Comparison of ENCODE assay signal across 15 cellular contexts in the genomic region with DNA sequence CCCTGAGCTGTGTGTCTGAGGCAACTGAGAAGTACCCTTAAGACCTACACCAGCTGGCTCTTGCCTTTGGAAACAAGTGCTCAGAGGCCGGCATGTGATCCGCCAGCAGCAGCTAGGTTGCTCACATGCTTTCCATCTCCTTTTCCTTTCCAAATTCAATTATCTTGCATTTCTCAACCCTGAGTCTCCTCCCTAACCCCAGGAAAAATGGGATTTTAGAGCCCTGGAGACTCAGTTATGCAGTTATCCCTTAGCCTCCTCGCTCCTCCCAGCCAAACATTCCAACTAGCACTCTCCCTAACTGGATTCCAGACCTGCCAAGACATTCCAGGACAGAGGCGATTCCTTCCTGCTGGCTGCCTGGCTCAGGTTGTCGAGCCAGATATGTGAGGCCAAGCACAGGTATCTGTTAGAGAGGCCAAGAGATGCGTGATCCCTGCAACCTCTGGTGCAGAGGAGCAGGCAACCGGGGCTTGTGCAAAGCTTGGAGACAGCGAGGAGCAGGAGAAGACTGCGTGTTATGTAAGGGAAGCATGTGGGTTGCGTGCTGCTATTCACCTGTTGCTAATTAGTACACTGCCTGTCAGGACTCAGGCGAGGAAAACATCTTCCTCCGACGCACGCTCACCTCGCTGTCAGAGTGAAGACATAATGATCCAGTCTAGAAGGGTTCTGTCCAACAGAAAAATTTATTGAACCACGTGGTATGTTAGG.
DNase-seq lines count a peak whose midpoint lies in the region; ATAC-seq, FAIRE-seq and TF ChIP-seq lines count a peak whose summit lies in the region.
"Had no signal": no experiment of that assay in that cellular context is flagged by ENCODE, and none has a peak within 500 bp of the region (broad histone marks: within the 10 kb centered on the region; RNA-seq: fewer than 3 reads in every experiment).

No MANE protein-coding gene starts in this region.

- H3K4me3 Mint-ChIP-seq in osteocyte (ENCODE audit: unreplicated experiment), result no peak overlapping the region
- H3K4me3 Mint-ChIP-seq: stimulated activated naive CD8-positive, alpha-beta T cell treated with anti-CD3 and anti-CD28 coated beads, Interleukin-15, amount 100 ng/mL, for 72 hours had no signal

- H3K9me3 ChIP-seq in HepG2 (ENCODE audit: low read length) (peaks cover 13% of the 10 kb centered on the region), right lobe of liver (no peaks in the 10 kb centered on the region), pancreas (no peaks in the 10 kb centered on the region)

- no peak for DNase-seq in HepG2 (ENCODE audit: low spot score)
- DNase-seq in right lobe of liver, result no peak
- no peak for DNase-seq in left cardiac atrium
- no peak for DNase-seq in pancreas
- no peak for DNase-seq in EL
- DNase-seq in NCI-H510A treated with DMSO at 0.1 percent for 48 hours (lab: John Stamatoyannopoulos, UW), result no peak
- DNase-seq in osteocyte (ENCODE audit: extremely low spot score, unreplicated experiment), result no peak
- DNase-seq: activated T-cell treated with anti-CD3 and anti-CD28 coated beads, Interleukin-2, amount 50 U/mL, for 48 hours; DND-41; MV-4-11; NCI-H510A; occipital lobe; stimulated activated naive CD8-positive, alpha-beta T cell treated with anti-CD3 and anti-CD28 coated beads, Interleukin-15, amount 100 ng/mL, for 72 hours had no signal

- H3K9me3 Mint-ChIP-seq in osteocyte (ENCODE audit: unreplicated experiment), result peaks cover 12% of the 10 kb centered on the region

- peaks cover 19% of the 10 kb centered on the region for H3K4me1 Mint-ChIP-seq in osteocyte (ENCODE audit: unreplicated experiment)

- TF ChIP-seq RAD21 in HepG2 (CRISPR knock-in tag; IDR thresholded peaks at IDR 0.05), result no peak

- no peak overlapping the region for H3K27ac ChIP-seq in HepG2 (ENCODE audit: extremely low read length, insufficient read depth, low read length)
- no peak overlapping the region for H3K27ac ChIP-seq in right lobe of liver
- H3K27ac ChIP-seq in pancreas, result no peak overlapping the region

- TF ChIP-seq CTCF in HepG2 (CRISPR knock-in tag; IDR thresholded peaks at IDR 0.05), result no peak
- no peak for TF ChIP-seq CTCF in right lobe of liver (IDR thresholded peaks at IDR 0.05)
- TF ChIP-seq CTCF in pancreas (IDR thresholded peaks at IDR 0.05), result no peak
- TF ChIP-seq CTCF in osteocyte (IDR thresholded peaks at IDR 0.05), result no peak

- FAIRE-seq in HepG2 (lab: Jason Lieb, UNC) (no peak), pancreas (lab: Jason Lieb, UNC) (no peak)
- FAIRE-seq: GM18507 had no signal

- H3K36me3 Mint-ChIP-seq in osteocyte (ENCODE audit: unreplicated experiment), result no peaks in the 10 kb centered on the region

- no peak overlapping the region for H3K4me2 ChIP-seq in HepG2 (ENCODE audit: low read depth, low read length)

- CTCF ChIA-PET in HepG2 (lab: Yijun Ruan, JAX; ENCODE audit: low intra/inter-chr PET ratio, low total read pairs), result no interaction called here

- 87% methylated on average over 16 of the region's 16 CpGs for WGBS in HepG2 (ENCODE audit: low lambda C conversion rate)
- 66% methylated on average over 9 of the region's 16 CpGs for WGBS in right lobe of liver (ENCODE audit: insufficient coverage, low coverage, low lambda C conversion rate, missing lambda C conversion rate)
- WGBS in pancreas, 2 donors, result 71 to 73% methylated on average over 16 of the region's 16 CpGs

- in situ Hi-C loops in HepG2 (cut with HindIII; ENCODE audit: extremely low pct_ligation_motif_present, low pct_unique_long_range_greater_than_20kb), result no loop called here

- no peaks in the 10 kb centered on the region for H4K20me1 ChIP-seq in HepG2 (ENCODE audit: insufficient read depth, low read length)

- peaks cover 5% of the 10 kb centered on the region for H3K27me3 Mint-ChIP-seq in osteocyte (ENCODE audit: unreplicated experiment)
- H3K27me3 Mint-ChIP-seq: stimulated activated naive CD8-positive, alpha-beta T cell treated with anti-CD3 and anti-CD28 coated beads, Interleukin-15, amount 100 ng/mL, for 72 hours had no signal

- no peaks in the 10 kb centered on the region for H3K27me3 ChIP-seq in HepG2 (ENCODE audit: control insufficient read depth in 1 of 2, insufficient read depth in 2 of 2, low read length in 2 of 2)
- no peaks in the 10 kb centered on the region for H3K27me3 ChIP-seq in right lobe of liver
- no peaks in the 10 kb centered on the region for H3K27me3 ChIP-seq in pancreas

- BruUV-seq in HepG2 (replicated peaks; lab: Mats Ljungman, UMichigan), result no TSS peak

- H3K36me3 ChIP-seq in HepG2 (replicated peaks in 1 of 2; ENCODE audit: control insufficient read depth in 1 of 2, insufficient read depth in 2 of 2, low read length in 2 of 2) (no peaks in the 10 kb centered on the region), right lobe of liver (no peaks in the 10 kb centered on the region), pancreas (no peaks in the 10 kb centered on the region)

- no peaks in the 10 kb centered on the region for H3K79me2 ChIP-seq in HepG2 (ENCODE audit: insufficient read depth, low read length)

- ATAC-seq in HepG2 (no peak), right lobe of liver (no peak), left cardiac atrium (peak; percentile 49 to 75), pancreas (peak in 3 of 4 donors; percentile 22 to 28 (median 23)), HG03442 (IDR thresholded peaks at IDR 0.05; ENCODE audit: unreplicated experiment) (no peak)
- ATAC-seq: stimulated activated naive CD8-positive, alpha-beta T cell treated with anti-CD3 and anti-CD28 coated beads, Interleukin-15, amount 100 ng/mL, for 72 hours had no signal

- POLR2A ChIA-PET in HepG2 (lab: Yijun Ruan, JAX), result no interaction called here

- H2AFZ ChIP-seq in HepG2 (ENCODE audit: low read length), result no peak overlapping the region

- H3K4me1 ChIP-seq in HepG2 (ENCODE audit: insufficient read depth, low read length), result peaks cover 53% of the 10 kb centered on the region
- peaks cover 0 to 25% (median 11%) of the 10 kb centered on the region in 4 donors for H3K4me1 ChIP-seq in right lobe of liver
- H3K4me1 ChIP-seq in pancreas, result no peaks in the 10 kb centered on the region

- H3K9ac ChIP-seq in HepG2 (ENCODE audit: insufficient read depth, low read depth, low read length), result no peak overlapping the region

- TF ChIP-seq POLR2A in HepG2 (IDR thresholded peaks at IDR 0.05; ENCODE audit: insufficient read depth in 1 of 2, low read depth in 2 of 2, low read length in 2 of 2) (no peak), right lobe of liver (IDR thresholded peaks at IDR 0.05) (no peak)

- no peak for TF ChIP-seq EP300 in HepG2 (IDR thresholded peaks at IDR 0.05; ENCODE audit: low read depth in 2 of 2, low read length in 2 of 2)
- no peak for TF ChIP-seq EP300 in HepG2 (CRISPR knock-in tag; IDR thresholded peaks at IDR 0.05; ENCODE audit: borderline replicate concordance)

- no peak overlapping the region for H3K27ac Mint-ChIP-seq in osteocyte (ENCODE audit: unreplicated experiment)

- intact Hi-C loops in HepG2 (cut with micrococcal nuclease; ENCODE audit: unreplicated experiment), result no loop called here
- intact Hi-C loops in right lobe of liver (cut with DNase I), result no loop called here
- intact Hi-C loops in left cardiac atrium (cut with DNase I), result no loop called here
- intact Hi-C loops in pancreas (cut with DNase I), result no loop called here

- no peak overlapping the region for H3K4me3 ChIP-seq in HepG2 (replicated peaks in 1 of 3; ENCODE audit: insufficient read depth in 1 of 3, low read depth in 2 of 3, low read length in 3 of 3)
- no peak overlapping the region for H3K4me3 ChIP-seq in right lobe of liver
- no peak overlapping the region for H3K4me3 ChIP-seq in pancreas

TF ChIP-seq in HepG2, 621 proteins besides CTCF, POLR2A, EP300 and RAD21:
- TF ChIP-seq, protein P1, sequence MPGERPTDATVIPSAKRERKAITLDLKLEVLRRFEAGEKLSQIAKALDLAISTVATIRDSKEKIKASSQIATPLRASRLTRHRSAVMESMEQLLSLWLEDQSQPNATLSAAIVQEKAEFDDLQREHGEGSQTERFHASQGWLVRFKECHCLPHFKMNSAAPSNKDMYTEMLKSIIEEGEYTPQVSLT (CRISPR knock-in tag; IDR thresholded peaks at IDR 0.05; ENCODE audit: borderline replicate concordance, low read depth), result no peak
- TF ChIP-seq RXRA (CRISPR knock-in tag; IDR thresholded peaks at IDR 0.05) (0 out of 2 replicates have a peak, but pooled peaks have one; percentile 16), ZNF496 (CRISPR knock-in tag; IDR thresholded peaks at IDR 0.05; ENCODE audit: insufficient replicate concordance) (no peak), ZNF337 (CRISPR knock-in tag; IDR thresholded peaks at IDR 0.05; ENCODE audit: borderline replicate concordance, low read depth) (no peak), BCL6 (CRISPR knock-in tag; IDR thresholded peaks at IDR 0.05) (no peak)
TF ChIP-seq in HepG2: peak in this region for 1.

Comparison
In these comparisons a context has a peak if more than half of its experiments do, and no peak if none do; other contexts are left out.
1. ATAC-seq: peak in left cardiac atrium (2 of 2) and pancreas (3 of 4); none in HepG2 (single experiment), right lobe of liver (0 of 4) and HG03442 (single experiment).